In the genomic region with DNA sequence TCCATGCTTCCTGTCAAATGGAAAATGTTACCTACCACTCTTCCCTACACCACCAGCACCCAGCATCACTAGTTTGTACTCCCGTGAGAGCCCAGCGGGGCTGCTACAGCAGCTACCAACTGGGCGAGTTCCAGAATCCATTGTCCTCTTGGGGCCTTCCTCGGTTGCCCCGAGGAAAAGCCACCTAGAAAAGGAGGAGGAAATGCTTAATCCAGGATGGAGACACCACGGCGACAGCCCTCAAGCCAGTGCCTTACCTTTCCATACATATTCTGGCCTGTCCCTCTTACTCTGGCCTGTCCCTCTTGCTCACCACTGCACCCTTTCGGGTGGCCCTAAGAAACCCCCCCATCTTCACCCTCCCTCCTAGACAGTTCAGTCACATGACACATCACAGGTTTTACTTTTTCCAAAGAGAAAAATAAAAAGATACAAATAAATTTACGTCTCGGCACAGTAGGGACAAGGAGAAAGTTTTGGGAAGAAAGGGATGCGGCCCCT, we compare ENCODE assay signal across 8 cellular contexts. TPM values are rescaled to one million over a fixed set of nuclear protein-coding genes. Genes with fewer than 3 reads are reported as not detected.
DNase-seq lines count a peak whose midpoint lies in the region; ATAC-seq and TF ChIP-seq lines count a peak whose summit lies in the region.

No MANE protein-coding gene starts in this region.

- H3K4me3 ChIP-seq in ascending aorta (peak overlapping the region; percentile 78 to 84), psoas muscle (peak overlapping the region; percentile 74)

- ATAC-seq in GM21619 (IDR thresholded peaks at IDR 0.05; ENCODE audit: unreplicated experiment) (peak; percentile 26), psoas muscle (peak; percentile 58 to 74 (median 62))

- no peaks in the 10 kb centered on the region for H3K9me3 ChIP-seq in ascending aorta
- no peaks in the 10 kb centered on the region for H3K9me3 ChIP-seq in psoas muscle

- peaks cover 44 to 67% of the 10 kb centered on the region in 2 donors for H3K36me3 ChIP-seq in ascending aorta
- H3K36me3 ChIP-seq in psoas muscle (ENCODE audit: insufficient read depth in 1 of 2, low read depth in 1 of 2) = peaks cover 7 to 86% of the 10 kb centered on the region in 2 donors

- in situ Hi-C loops in Caki2 (cut with HindIII; ENCODE audit: low pct_unique_long_range_greater_than_20kb, low sequenced_read_pairs) = no loop called here

- 2 to 4% (median 3%) methylated on average over 10 to 11 of the region's 11 CpGs for WGBS in psoas muscle, 3 donors

- H3K27me3 ChIP-seq in ascending aorta = no peaks in the 10 kb centered on the region
- H3K27me3 ChIP-seq in psoas muscle (ENCODE audit: insufficient read depth in 3 of 3, low read length in 2 of 3) = no peaks in the 10 kb centered on the region

- TF ChIP-seq CTCF in ascending aorta (IDR thresholded peaks at IDR 0.05) (peak in 1 of 3 experiments; percentile 22), psoas muscle (IDR thresholded peaks at IDR 0.05) (no peak)

- intact Hi-C loops in ascending aorta (cut with DNase I) (loop anchor here (1.0 to 2.0 kb wide), 4 partner anchors 16 to 222 kb away; a partner anchor contains a TSS), psoas muscle (cut with DNase I) (loop anchor here in 1 of 2 donors (5.0 kb wide), 1 partner anchor 53 kb away; a partner anchor contains a TSS)

- peak overlapping the region; percentile 90 to 95 for H3K27ac ChIP-seq in ascending aorta
- H3K27ac ChIP-seq in psoas muscle = peak overlapping the region; percentile 81

- DNase-seq in Caki2 (ENCODE audit: low read depth) (peak; percentile 59), NCI-H345 treated with DMSO at 0.1 percent for 48 hours (lab: John Stamatoyannopoulos, UW; ENCODE audit: unreplicated experiment) (peak; percentile 92), ascending aorta (ENCODE audit: low spot score in 2 of 2) (no peak), hippocampal formation (lab: John Stamatoyannopoulos, UW) (peak; percentile 10 to 14), psoas muscle (no peak), HuH-7.5 (ENCODE audit: low spot score) (no peak)
- DNase-seq in effector CD8-positive, alpha-beta T cell (lab: John Stamatoyannopoulos, UW) = no peak

- peaks cover 3 to 15% of the 10 kb centered on the region in 2 donors for H3K4me1 ChIP-seq in ascending aorta
- peaks cover 12% of the 10 kb centered on the region for H3K4me1 ChIP-seq in psoas muscle

RNA-seq across cellular contexts. Expression of a gene that starts 0.5 kb away (rescaled TPM):
- total RNA-seq in Caki2 (2014; rRNA removed; shearing (Covaris generic); ENCODE audit: low replicate concordance) = 58.6 and 109 TPM in 2 replicates
- 17.1 TPM for total RNA-seq in ascending aorta
- 10 to 100 TPM; 11.1 to 16.9 (median 12.8) TPM for total RNA-seq in psoas muscle
- polyA plus RNA-seq in psoas muscle = 10 to 100 TPM in 2 of 3 donors, 1 to 10 TPM in 1; 5.1 to 11.0 (median 10.4) TPM

RNA-seq across cellular contexts. Expression of a gene that starts 23.5 kb away (rescaled TPM):
- 9.8 and 33.9 TPM in 2 replicates for total RNA-seq in Caki2 (2014; rRNA removed; shearing (Covaris generic); ENCODE audit: low replicate concordance)
- total RNA-seq in ascending aorta (101 TPM), psoas muscle (10 to 100 TPM; 16.4 to 26.1 (median 23.1) TPM)
- 10 to 100 TPM; 11.0 to 33.1 (median 11.2) TPM for polyA plus RNA-seq in psoas muscle

RNA-seq across cellular contexts. Expression of a gene that starts 30.8 kb away (rescaled TPM):
- total RNA-seq in Caki2 (2014; rRNA removed; shearing (Covaris generic); ENCODE audit: low replicate concordance) = not detected in 2 replicates
- not detected for total RNA-seq in ascending aorta
- not detected for total RNA-seq in psoas muscle
- polyA plus RNA-seq in psoas muscle = not detected

RNA-seq across cellular contexts. Expression of a gene that starts 51.3 kb away (rescaled TPM):
- total RNA-seq in Caki2 (2014; rRNA removed; shearing (Covaris generic); ENCODE audit: low replicate concordance) = 0.03 TPM in 1 of 2 replicates, not detected in the other
- total RNA-seq in ascending aorta = 17.7 TPM
- 1 to 10 TPM; 1.5 to 5.0 (median 3.0) TPM for total RNA-seq in psoas muscle
- polyA plus RNA-seq in psoas muscle = 1 to 10 TPM; 2.0 to 4.5 (median 2.8) TPM

RNA-seq across cellular contexts. Expression of a gene that starts 53.7 kb away (rescaled TPM):
- total RNA-seq in Caki2 (2014; rRNA removed; shearing (Covaris generic); ENCODE audit: low replicate concordance) = 7.9 and 9.5 TPM in 2 replicates
- total RNA-seq in ascending aorta (19.9 TPM), psoas muscle (10 to 100 TPM; 21.0 to 29.9 (median 24.1) TPM)
- polyA plus RNA-seq in psoas muscle = 10 to 100 TPM; 10.6 to 16.6 (median 12.0) TPM

Comparison
In these comparisons a context has a peak if more than half of its experiments do, and no peak if none do; other contexts are left out.
1. DNase-seq: peak in Caki2 (single experiment), NCI-H345 treated with DMSO at 0.1 percent for 48 hours (single experiment) and hippocampal formation (2 of 2); none in ascending aorta (0 of 2), psoas muscle (0 of 2), HuH-7.5 (single experiment) and effector CD8-positive, alpha-beta T cell (single experiment).